In the genomic region with DNA sequence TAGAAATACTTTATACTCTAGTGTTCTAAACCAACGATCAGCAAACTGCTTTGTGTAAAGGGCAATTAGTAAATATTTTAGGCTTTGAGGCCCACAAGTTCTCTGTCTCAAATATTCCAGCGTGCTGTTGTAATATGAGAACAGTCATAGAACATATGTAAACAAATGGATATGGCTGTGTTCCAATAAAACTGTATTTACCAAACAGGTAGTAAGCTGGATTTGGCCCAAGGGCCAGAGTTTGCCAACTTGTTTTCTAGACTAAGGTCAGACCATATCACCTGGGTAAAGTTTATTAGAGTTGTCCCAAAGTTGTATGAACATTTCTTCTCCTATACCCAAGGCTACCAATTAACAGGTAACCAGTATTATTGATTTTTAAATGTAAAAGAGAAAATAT, we compare ENCODE assay signal across 28 cellular contexts.
A peak's percentile ranks its signal among the peaks of the same experiment; 100 is the strongest.
DNase-seq lines count a peak whose midpoint lies in the region; ATAC-seq and TF ChIP-seq lines count a peak whose summit lies in the region.
"Had no signal": no experiment of that assay in that cellular context is flagged by ENCODE, and none has a peak within 500 bp of the region (broad histone marks: within the 10 kb centered on the region; RNA-seq: fewer than 3 reads in every experiment).

No MANE protein-coding gene starts in this region.

- no peak for TF ChIP-seq CTCF in PC-3 (conservative IDR thresholded peaks at IDR 0.05; ENCODE audit: low read depth, low read length)

- H3K9ac ChIP-seq in PC-3 (ENCODE audit: low read length) = no peak overlapping the region
- H3K9ac ChIP-seq: BLaER1 had no signal

- no peaks in the 10 kb centered on the region for H3K79me2 ChIP-seq in PC-3 (ENCODE audit: low read length)

- H3K36me3 ChIP-seq in PC-3 (ENCODE audit: low read depth, low read length) (no peaks in the 10 kb centered on the region), MG63 (no peaks in the 10 kb centered on the region)
- H3K36me3 ChIP-seq in naive thymus-derived CD4-positive, alpha-beta T cell (ENCODE audit: control insufficient read depth in 2 of 3, insufficient read depth in 3 of 3, low read length in 3 of 3) = no peaks in the 10 kb centered on the region
- H3K36me3 ChIP-seq: BLaER1, cardiac muscle cell, lower lobe of right lung, right lobe of liver had no signal

- DNase-seq in COR-L47 (lab: John Stamatoyannopoulos, UW) = peak; percentile 95
- peak; percentile 95 for DNase-seq in NCI-H1105 (lab: John Stamatoyannopoulos, UW)
- DNase-seq in NCI-H2171 treated with DMSO at 0.1 percent for 48 hours (lab: John Stamatoyannopoulos, UW) = peak; percentile 80
- peak; percentile 72 for DNase-seq in PC-3
- no peak for DNase-seq in activated CD4-positive, alpha-beta T cell treated with anti-CD3 and anti-CD28 coated beads, Interleukin-2, amount 10 ng/mL, durations not matched to agents 24 days and 14 days
- no peak for DNase-seq in MG63
- no peak for DNase-seq in naive thymus-derived CD4-positive, alpha-beta T cell
- DNase-seq: activated CD8-positive, alpha-beta T cell treated with anti-CD3 and anti-CD28 coated beads, Interleukin-2, amount 10 ng/mL, durations not matched to agents 7 days and 5 days; amniotic stem cell; Caco-2; cortex of kidney; endodermal cell; kidney; lower lobe of right lung; NCI-H226; posterior cingulate gyrus; right lobe of liver; RPMI8226; stimulated activated CD4-positive, alpha-beta T cell treated with anti-CD3 and anti-CD28 coated beads, Interleukin-15, amount 100 ng/mL, for 24 hours; trophoblast cell had no signal

- POLR2A ChIA-PET in PC-3 (lab: Charles Lee; ENCODE audit: unreplicated experiment) = no interaction called here
- POLR2A ChIA-PET in naive thymus-derived CD4-positive, alpha-beta T cell (lab: Charles Lee) = no interaction called here

- H3K4me3 Mint-ChIP-seq in activated CD4-positive, alpha-beta T cell treated with anti-CD3 and anti-CD28 coated beads, Interleukin-2, amount 10 ng/mL, durations not matched to agents 24 days and 14 days = no peak overlapping the region
- no peak overlapping the region for H3K4me3 Mint-ChIP-seq in naive thymus-derived CD4-positive, alpha-beta T cell
- H3K4me3 Mint-ChIP-seq: activated CD8-positive, alpha-beta T cell treated with anti-CD3 and anti-CD28 coated beads, Interleukin-2, amount 10 ng/mL, durations not matched to agents 7 days and 5 days; endodermal cell; neural crest cell; WTC11 had no signal

- H3K9me3 ChIP-seq in PC-3 (ENCODE audit: low read length) (no peaks in the 10 kb centered on the region), MG63 (no peaks in the 10 kb centered on the region)
- no peaks in the 10 kb centered on the region for H3K9me3 ChIP-seq in naive thymus-derived CD4-positive, alpha-beta T cell (ENCODE audit: control insufficient read depth in 2 of 3, low read length in 3 of 3)
- H3K9me3 ChIP-seq: A549, BLaER1, Caco-2, lower lobe of right lung, right lobe of liver had no signal

- no peaks in the 10 kb centered on the region for H3K9me2 ChIP-seq in PC-3 (replicated peaks; ENCODE audit: low read length)

- H3K27ac Mint-ChIP-seq in activated CD4-positive, alpha-beta T cell treated with anti-CD3 and anti-CD28 coated beads, Interleukin-2, amount 10 ng/mL, durations not matched to agents 24 days and 14 days = no peak overlapping the region
- H3K27ac Mint-ChIP-seq in naive thymus-derived CD4-positive, alpha-beta T cell = no peak overlapping the region
- H3K27ac Mint-ChIP-seq: activated CD8-positive, alpha-beta T cell treated with anti-CD3 and anti-CD28 coated beads, Interleukin-2, amount 10 ng/mL, durations not matched to agents 7 days and 5 days; endodermal cell; WTC11 had no signal

- no peak overlapping the region for H2AFZ ChIP-seq in PC-3 (ENCODE audit: low read length)

- H3K9me3 Mint-ChIP-seq in activated CD4-positive, alpha-beta T cell treated with anti-CD3 and anti-CD28 coated beads, Interleukin-2, amount 10 ng/mL, durations not matched to agents 24 days and 14 days = no peaks in the 10 kb centered on the region
- H3K9me3 Mint-ChIP-seq in naive thymus-derived CD4-positive, alpha-beta T cell = no peaks in the 10 kb centered on the region
- H3K9me3 Mint-ChIP-seq: neural crest cell had no signal

- no peaks in the 10 kb centered on the region for H3K36me3 Mint-ChIP-seq in activated CD4-positive, alpha-beta T cell treated with anti-CD3 and anti-CD28 coated beads, Interleukin-2, amount 10 ng/mL, durations not matched to agents 24 days and 14 days (ENCODE audit: low read depth)
- H3K36me3 Mint-ChIP-seq in naive thymus-derived CD4-positive, alpha-beta T cell = no peaks in the 10 kb centered on the region
- H3K36me3 Mint-ChIP-seq: WTC11 had no signal

- H3K27ac ChIP-seq in PC-3 (ENCODE audit: low read length) = no peak overlapping the region
- no peak overlapping the region for H3K27ac ChIP-seq in naive thymus-derived CD4-positive, alpha-beta T cell (ENCODE audit: low read depth, low read length)
- H3K27ac ChIP-seq: A549, BLaER1, cardiac muscle cell, lower lobe of right lung, right lobe of liver had no signal

- CTCF ChIA-PET in PC-3 (lab: Charles Lee) = no interaction called here
- CTCF ChIA-PET in naive thymus-derived CD4-positive, alpha-beta T cell (lab: Charles Lee) = no interaction called here

- no peaks in the 10 kb centered on the region for H3K4me1 Mint-ChIP-seq in activated CD4-positive, alpha-beta T cell treated with anti-CD3 and anti-CD28 coated beads, Interleukin-2, amount 10 ng/mL, durations not matched to agents 24 days and 14 days
- H3K4me1 Mint-ChIP-seq in naive thymus-derived CD4-positive, alpha-beta T cell = no peaks in the 10 kb centered on the region
- H3K4me1 Mint-ChIP-seq: endodermal cell, neural crest cell had no signal

- H3K4me2 ChIP-seq in PC-3 (ENCODE audit: low read length) = no peak overlapping the region
- H3K4me2 ChIP-seq: A549, BLaER1 had no signal

- no peaks in the 10 kb centered on the region for H3F3A ChIP-seq in PC-3 (ENCODE audit: low read length, unreplicated experiment)

- intact Hi-C loops in PC-3 (cut with micrococcal nuclease) = no loop called here
- intact Hi-C loops in activated CD4-positive, alpha-beta T cell treated with anti-CD3 and anti-CD28 coated beads, Interleukin-2, amount 10 ng/mL, durations not matched to agents 24 days and 14 days (cut with micrococcal nuclease) = no loop called here
- intact Hi-C loops in naive thymus-derived CD4-positive, alpha-beta T cell (cut with micrococcal nuclease) = loop anchor here in 1 of 2 donors (10.0 kb wide), 1 partner anchor 61 kb away; no protein-coding TSS in a partner anchor

- no TSS peak for BruUV-seq in PC-3 (replicated peaks; lab: Mats Ljungman, UMichigan)

- no peaks in the 10 kb centered on the region for H4K20me1 ChIP-seq in PC-3 (ENCODE audit: low read length)
- H4K20me1 ChIP-seq: BLaER1 had no signal

- ATAC-seq in PC-3 (no peak), GM21381 (IDR thresholded peaks at IDR 0.05; ENCODE audit: unreplicated experiment) (no peak)
- no peak for ATAC-seq in naive thymus-derived CD4-positive, alpha-beta T cell
- ATAC-seq: A549; activated CD8-positive, alpha-beta T cell treated with anti-CD3 and anti-CD28 coated beads, Interleukin-2, amount 10 ng/mL, durations not matched to agents 7 days and 5 days; K562; lower lobe of right lung; SK-N-SH treated with all-trans-retinoic acid at 6 μM for 48 hours had no signal

- H3K4me3 ChIP-seq in PC-3 (ENCODE audit: low read length) = no peak overlapping the region
- H3K4me3 ChIP-seq in MG63 = no peak overlapping the region
- H3K4me3 ChIP-seq in naive thymus-derived CD4-positive, alpha-beta T cell (ENCODE audit: low read length) = no peak overlapping the region
- H3K4me3 ChIP-seq: A549, BLaER1, cardiac muscle cell, K562, lower lobe of right lung, right lobe of liver had no signal

- no peaks in the 10 kb centered on the region for H3K27me3 Mint-ChIP-seq in activated CD4-positive, alpha-beta T cell treated with anti-CD3 and anti-CD28 coated beads, Interleukin-2, amount 10 ng/mL, durations not matched to agents 24 days and 14 days
- H3K27me3 Mint-ChIP-seq in naive thymus-derived CD4-positive, alpha-beta T cell = no peaks in the 10 kb centered on the region

- no peaks in the 10 kb centered on the region for H3K4me1 ChIP-seq in PC-3 (ENCODE audit: insufficient read depth, low read length)
- H3K4me1 ChIP-seq in naive thymus-derived CD4-positive, alpha-beta T cell (ENCODE audit: control insufficient read depth in 2 of 2, insufficient read depth in 2 of 2, low read length in 2 of 2) = no peaks in the 10 kb centered on the region
- H3K4me1 ChIP-seq: A549, BLaER1, Caco-2, lower lobe of right lung, right lobe of liver had no signal

- H3K27me3 ChIP-seq in PC-3 (ENCODE audit: low read length) = peaks cover 42% of the 10 kb centered on the region
- H3K27me3 ChIP-seq in MG63 = no peaks in the 10 kb centered on the region
- no peaks in the 10 kb centered on the region for H3K27me3 ChIP-seq in naive thymus-derived CD4-positive, alpha-beta T cell (ENCODE audit: control insufficient read depth in 2 of 2, insufficient read depth in 2 of 2, low read length in 2 of 2)
- H3K27me3 ChIP-seq: BLaER1, cardiac muscle cell, right lobe of liver had no signal

Comparison
In these comparisons a context has a peak if more than half of its experiments do, and no peak if none do; other contexts are left out.
1. DNase-seq: peak in COR-L47 (single experiment), NCI-H1105 (single experiment), NCI-H2171 treated with DMSO at 0.1 percent for 48 hours (single experiment) and PC-3 (single experiment); none in activated CD4-positive, alpha-beta T cell treated with anti-CD3 and anti-CD28 coated beads, Interleukin-2, amount 10 ng/mL, durations not matched to agents 24 days and 14 days (single experiment), MG63 (single experiment) and naive thymus-derived CD4-positive, alpha-beta T cell (0 of 9).